ENCODE assay signal across 18 cellular contexts in genomic region chr9:136343884-136344269, GRCh38. TPM values are rescaled to one million over a fixed set of nuclear protein-coding genes. Genes with fewer than 3 reads are reported as not detected.
"Had no signal": no experiment of that assay in that cellular context is flagged by ENCODE, and none has a peak within 500 bp of the region (broad histone marks: within the 10 kb centered on the region; RNA-seq: fewer than 3 reads in every experiment).

No MANE protein-coding gene starts in this region.

- H3K27me3 ChIP-seq: ascending aorta, breast epithelium, tibial artery had no signal

- DNase-seq: activated CD4-positive, alpha-beta T cell treated with anti-CD3 and anti-CD28 coated beads for 1 hour; activated CD4-positive, alpha-beta T cell treated with anti-CD3 and anti-CD28 coated beads, Interleukin-2, amount 50 U/mL, for 48 hours; activated naive CD4-positive, alpha-beta T cell treated with anti-CD3 and anti-CD28 coated beads, Interleukin-2, amount 10 ng/mL, durations not matched to agents 7 days and 5 days; dermis blood vessel endothelial cell; head of caudate nucleus; left colon; psoas muscle; stimulated activated CD4-positive, alpha-beta T cell treated with anti-CD3 and anti-CD28 coated beads, Interleukin-12 subunit alpha, Interleukin-12 subunit beta, amount 100 ng/mL, for 4 hours; stimulated activated CD4-positive, alpha-beta T cell treated with anti-CD3 and anti-CD28 coated beads, Interleukin-2, amount 100 ng/mL, for 24 hours; tibial artery had no signal

- H3K36me3 ChIP-seq: breast epithelium had no signal

- H3K9me3 ChIP-seq: ascending aorta, breast epithelium, psoas muscle, tibial artery had no signal

- FAIRE-seq: frontal cortex had no signal

- H3K4me1 ChIP-seq: psoas muscle had no signal

- H3K27ac ChIP-seq: epithelial cell of prostate, psoas muscle had no signal

- ATAC-seq: psoas muscle had no signal

- H3K4me3 ChIP-seq: ascending aorta, breast epithelium, psoas muscle, tibial artery had no signal

RNA-seq across cellular contexts. Expression of gene CCDC187, which starts 40.0 kb away (rescaled TPM):
- total RNA-seq: breast epithelium; chondrocyte; dermis blood vessel endothelial cell; mesenteric fat pad; omental fat pad; psoas muscle; T-helper 1 cell treated with Interleukin-12 subunit alpha and Interleukin-12 subunit beta and Interleukin-4 antibody, amounts not matched to agents 30 ng/mL and 1 ng/mL, for 36 hours had no signal
- polyA plus RNA-seq: psoas muscle had no signal
